8 cellular contexts compared by ENCODE assay signal in genomic region chr1:55216078-55216477, GRCh38. TPM values are rescaled to one million over a fixed set of nuclear protein-coding genes. Genes with fewer than 3 reads are reported as not detected.
DNase-seq lines count a peak whose midpoint lies in the region; ATAC-seq and TF ChIP-seq lines count a peak whose summit lies in the region.

No MANE protein-coding gene starts in this region.

- no peaks in the 10 kb centered on the region for H3K9me2 ChIP-seq in Karpas-422 (replicated peaks; ENCODE audit: insufficient read depth, low read length)

- no peaks in the 10 kb centered on the region for H3K36me3 ChIP-seq in BLaER1
- no peaks in the 10 kb centered on the region for H3K36me3 ChIP-seq in Karpas-422 (ENCODE audit: insufficient read depth, low read length)

- H2AFZ ChIP-seq in Karpas-422 (ENCODE audit: low read length) = peak overlapping the region; percentile 85

- H3K9me3 Mint-ChIP-seq in naive thymus-derived CD8-positive, alpha-beta T cell = no peaks in the 10 kb centered on the region

- TF ChIP-seq CTCF in choroid plexus epithelial cell (conservative IDR thresholded peaks at IDR 0.05; ENCODE audit: low read depth, low read length) = no peak

- H3K27ac ChIP-seq in BLaER1 (peak overlapping the region; percentile 99), Karpas-422 (ENCODE audit: low read length) (peak overlapping the region; percentile 87)

- H3K27ac Mint-ChIP-seq in naive thymus-derived CD8-positive, alpha-beta T cell = peak overlapping the region; percentile 95 to 100 (median 98)

- intact Hi-C loops in posterior cingulate gyrus (cut with DNase I) (loop anchor here (5.0 kb wide), 1 partner anchor 61 kb away; no protein-coding TSS in a partner anchor), posterior vena cava (cut with DNase I) (loop anchor here in 1 of 2 donors (10.0 kb wide), 1 partner anchor 59 kb away; no protein-coding TSS in a partner anchor)

- H3K4me1 Mint-ChIP-seq in naive thymus-derived CD8-positive, alpha-beta T cell = peaks cover 43 to 69% (median 61%) of the 10 kb centered on the region in 4 donors

- H3K4me1 ChIP-seq in BLaER1 (peaks cover 50% of the 10 kb centered on the region), Karpas-422 (ENCODE audit: low read length) (peaks cover 50% of the 10 kb centered on the region)

- H3K4me2 ChIP-seq in BLaER1 = peak overlapping the region; percentile 91
- H3K4me2 ChIP-seq in Karpas-422 (ENCODE audit: low read depth, low read length, poor library complexity, severe bottlenecking) = peak overlapping the region; percentile 72

- peaks cover 48% of the 10 kb centered on the region for H3K79me2 ChIP-seq in Karpas-422 (ENCODE audit: low read length)

- no peaks in the 10 kb centered on the region for H3K27me3 Mint-ChIP-seq in naive thymus-derived CD8-positive, alpha-beta T cell

- H3K4me3 Mint-ChIP-seq in naive thymus-derived CD8-positive, alpha-beta T cell = peak overlapping the region; percentile 87 to 99 (median 96)

- peak overlapping the region; percentile 95 for H3K4me3 ChIP-seq in BLaER1
- peak overlapping the region; percentile 91 for H3K4me3 ChIP-seq in Karpas-422 (ENCODE audit: low read length)
- H3K4me3 ChIP-seq in choroid plexus epithelial cell (ENCODE audit: low read depth, low read length) = peak overlapping the region; percentile 88

- DNase-seq in Karpas-422 = no peak
- no peak for DNase-seq in choroid plexus epithelial cell (ENCODE audit: low read depth)
- peak in 1 of 10 donors; percentile 35 for DNase-seq in naive thymus-derived CD8-positive, alpha-beta T cell
- no peak for DNase-seq in posterior cingulate gyrus
- DNase-seq in NCI-H345 (lab: John Stamatoyannopoulos, UW) = no peak
- no peak for DNase-seq in posterior vena cava (ENCODE audit: low spot score)
- DNase-seq in CD1c-positive myeloid dendritic cell (ENCODE audit: extremely low spot score) = no peak

- no peaks in the 10 kb centered on the region for H3K9me3 ChIP-seq in BLaER1
- H3K9me3 ChIP-seq in Karpas-422 (ENCODE audit: low read length) = no peaks in the 10 kb centered on the region

- ATAC-seq in naive thymus-derived CD8-positive, alpha-beta T cell = no peak

- POLR2A ChIA-PET in naive thymus-derived CD8-positive, alpha-beta T cell (lab: Charles Lee) = interaction anchor here (1.0 to 4.1 kb wide), 5 partner anchors 12 to 62 kb away, joined by 3 to 16 read pairs (median 4); no protein-coding TSS in a partner anchor

- H3K36me3 Mint-ChIP-seq in naive thymus-derived CD8-positive, alpha-beta T cell = no peaks in the 10 kb centered on the region

- H4K20me1 ChIP-seq in BLaER1 (peaks cover 32% of the 10 kb centered on the region), Karpas-422 (ENCODE audit: insufficient read depth, low read depth, low read length) (no peaks in the 10 kb centered on the region)

- H3K27me3 ChIP-seq in BLaER1 = no peaks in the 10 kb centered on the region
- H3K27me3 ChIP-seq in Karpas-422 (ENCODE audit: low read length) = no peaks in the 10 kb centered on the region

- H3K9ac ChIP-seq in BLaER1 (peak overlapping the region; percentile 99), Karpas-422 (ENCODE audit: low read length) (peak overlapping the region; percentile 96)

RNA-seq across cellular contexts. Expression of gene USP24, which starts 0.9 kb away (rescaled TPM):
- total RNA-seq in Karpas-422 (2014; rRNA removed; shearing (Covaris generic); ENCODE audit: low replicate concordance) = 53.9 and 89.8 TPM in 2 replicates
- total RNA-seq in naive thymus-derived CD8-positive, alpha-beta T cell = 10 to 100 TPM; 78.8 to 81.1 TPM
- 1 to 10 TPM; 5.5 to 8.4 (median 6.0) TPM for polyA plus RNA-seq in naive thymus-derived CD8-positive, alpha-beta T cell
- total RNA-seq in posterior vena cava = 10 to 100 TPM; 31.5 to 35.1 TPM
